ENCODE assay signal across 19 cellular contexts in genomic region chr20:35176132-35176531, GRCh38. TPM values are rescaled to one million over a fixed set of nuclear protein-coding genes. Genes with fewer than 3 reads are reported as not detected.
DNase-seq lines count a peak whose midpoint lies in the region; ATAC-seq, FAIRE-seq and TF ChIP-seq lines count a peak whose summit lies in the region.
"Had no signal": no experiment of that assay in that cellular context is flagged by ENCODE, and none has a peak within 500 bp of the region (broad histone marks: within the 10 kb centered on the region; RNA-seq: fewer than 3 reads in every experiment).

No MANE protein-coding gene starts in this region.

- H3K9me3 Mint-ChIP-seq in chondrocyte (ENCODE audit: low read depth) (no peaks in the 10 kb centered on the region), neural progenitor cell (peaks cover 3% of the 10 kb centered on the region)
- H3K9me3 Mint-ChIP-seq: CD4-positive, alpha-beta T cell had no signal

- no peak overlapping the region for H3K4me3 Mint-ChIP-seq in chondrocyte (ENCODE audit: unreplicated experiment)
- H3K4me3 Mint-ChIP-seq in neural progenitor cell: no peak overlapping the region
- H3K4me3 Mint-ChIP-seq: CD4-positive, alpha-beta T cell had no signal

- H3K4me1 Mint-ChIP-seq in chondrocyte (ENCODE audit: low read depth) (peaks cover 12% of the 10 kb centered on the region), neural progenitor cell (peaks cover 11% of the 10 kb centered on the region)

- TF ChIP-seq RAD21 in HepG2 (CRISPR knock-in tag; IDR thresholded peaks at IDR 0.05): no peak

- H3K27me3 Mint-ChIP-seq in chondrocyte (ENCODE audit: low read depth) (no peaks in the 10 kb centered on the region), neural progenitor cell (ENCODE audit: insufficient read depth, low read depth) (peaks cover 9% of the 10 kb centered on the region)
- H3K27me3 Mint-ChIP-seq: CD4-positive, alpha-beta T cell had no signal

- CTCF ChIA-PET in HepG2 (lab: Yijun Ruan, JAX; ENCODE audit: low intra/inter-chr PET ratio, low total read pairs): no interaction called here

- H2AFZ ChIP-seq in HepG2 (ENCODE audit: low read length) (no peak overlapping the region), neural progenitor cell (replicated peaks) (no peak overlapping the region)
- H2AFZ ChIP-seq: GM23248 had no signal

- intact Hi-C loops in HepG2 (cut with micrococcal nuclease; ENCODE audit: unreplicated experiment) (no loop called here), right lobe of liver (cut with DNase I) (no loop called here)

- POLR2A ChIA-PET in HepG2 (lab: Yijun Ruan, JAX): interaction anchor here (3.7 kb wide), 1 partner anchor 29 kb away, joined by 33 read pairs; the partner anchor contains the start of gene EDEM2

- H3K36me3 Mint-ChIP-seq in chondrocyte (ENCODE audit: low read depth) (no peaks in the 10 kb centered on the region), neural progenitor cell (no peaks in the 10 kb centered on the region)

- H3K4me3 ChIP-seq in HepG2 (replicated peaks in 1 of 3; ENCODE audit: insufficient read depth in 1 of 3, low read depth in 2 of 3, low read length in 3 of 3): no peak overlapping the region
- H3K4me3 ChIP-seq in right lobe of liver: no peak overlapping the region
- H3K4me3 ChIP-seq in neural progenitor cell: no peak overlapping the region
- H3K4me3 ChIP-seq: A549, GM23248 had no signal

- peaks cover 48% of the 10 kb centered on the region for H3K4me1 ChIP-seq in HepG2 (ENCODE audit: insufficient read depth, low read length)
- H3K4me1 ChIP-seq in right lobe of liver: peaks cover 0 to 27% (median 11%) of the 10 kb centered on the region in 4 donors
- H3K4me1 ChIP-seq in neural progenitor cell: peaks cover 8% of the 10 kb centered on the region

- DNase-seq in HepG2 (ENCODE audit: low spot score): no peak
- DNase-seq in right lobe of liver: no peak
- peak; percentile 75 for DNase-seq in chondrocyte (ENCODE audit: low spot score)
- no peak for DNase-seq in neural progenitor cell (ENCODE audit: low spot score)
- no peak for DNase-seq in H4 (ENCODE audit: low spot score)
- DNase-seq in SKM-1 treated with dmso at 0.1 percent for 144 hours (lab: John Stamatoyannopoulos, UW; ENCODE audit: unreplicated experiment): no peak
- no peak for DNase-seq in SHP77 treated with DMSO at 0.1 percent for 48 hours (lab: John Stamatoyannopoulos, UW)
- DNase-seq: AML-193; CD4-positive, alpha-beta T cell; DMS153; DMS79; GDM1; GM23248 had no signal

- ATAC-seq in HepG2: peak; percentile 8; the same call in 2 of the 3 replicates
- no peak for ATAC-seq in right lobe of liver
- ATAC-seq: A549 had no signal

- TF ChIP-seq CTCF in HepG2 (CRISPR knock-in tag; IDR thresholded peaks at IDR 0.05): no peak
- TF ChIP-seq CTCF in right lobe of liver (IDR thresholded peaks at IDR 0.05): no peak
- TF ChIP-seq CTCF in chondrocyte (IDR thresholded peaks at IDR 0.05): no peak
- TF ChIP-seq CTCF in neural progenitor cell (IDR thresholded peaks at IDR 0.05): no peak

- peaks cover 5% of the 10 kb centered on the region for H3F3A ChIP-seq in neural progenitor cell (ENCODE audit: low read depth)

- H3K27ac Mint-ChIP-seq in chondrocyte (ENCODE audit: unreplicated experiment) (no peak overlapping the region), neural progenitor cell (peak overlapping the region; percentile 4)
- H3K27ac Mint-ChIP-seq: CD4-positive, alpha-beta T cell had no signal

- H3K36me3 ChIP-seq in HepG2 (replicated peaks in 1 of 2; ENCODE audit: control insufficient read depth in 1 of 2, insufficient read depth in 2 of 2, low read length in 2 of 2): no peaks in the 10 kb centered on the region
- no peaks in the 10 kb centered on the region for H3K36me3 ChIP-seq in right lobe of liver
- no peaks in the 10 kb centered on the region for H3K36me3 ChIP-seq in neural progenitor cell

- in situ Hi-C loops in HepG2 (cut with HindIII; ENCODE audit: extremely low pct_ligation_motif_present, low pct_unique_long_range_greater_than_20kb): no loop called here

- H4K20me1 ChIP-seq in HepG2 (ENCODE audit: insufficient read depth, low read length) (no peaks in the 10 kb centered on the region), neural progenitor cell (ENCODE audit: low read depth) (no peaks in the 10 kb centered on the region)

- TF ChIP-seq POLR2A in HepG2 (IDR thresholded peaks at IDR 0.05; ENCODE audit: insufficient read depth in 1 of 2, low read depth in 2 of 2, low read length in 2 of 2): no peak
- no peak for TF ChIP-seq POLR2A in right lobe of liver (IDR thresholded peaks at IDR 0.05)

- FAIRE-seq in HepG2 (lab: Jason Lieb, UNC): no peak
- FAIRE-seq: A549, GM12892, GM18507, H54 had no signal

- no peaks in the 10 kb centered on the region for H3K9me3 ChIP-seq in HepG2 (ENCODE audit: low read length)
- no peaks in the 10 kb centered on the region for H3K9me3 ChIP-seq in right lobe of liver
- H3K9me3 ChIP-seq in neural progenitor cell (ENCODE audit: low read depth): no peaks in the 10 kb centered on the region
- H3K9me3 ChIP-seq: A549 had no signal

- H3K4me2 ChIP-seq in HepG2 (ENCODE audit: low read depth, low read length): no peak overlapping the region
- no peak overlapping the region for H3K4me2 ChIP-seq in neural progenitor cell
- H3K4me2 ChIP-seq: A549 had no signal

- H3K27me3 ChIP-seq in HepG2 (ENCODE audit: control insufficient read depth in 1 of 2, insufficient read depth in 2 of 2, low read length in 2 of 2) (no peaks in the 10 kb centered on the region; a peak in 1 of 5 replicates), right lobe of liver (no peaks in the 10 kb centered on the region), neural progenitor cell (no peaks in the 10 kb centered on the region)

- no peak overlapping the region for H3K9ac ChIP-seq in HepG2 (ENCODE audit: insufficient read depth, low read depth, low read length)
- no peak overlapping the region for H3K9ac ChIP-seq in neural progenitor cell
- H3K9ac ChIP-seq: GM23248 had no signal

- H3K27ac ChIP-seq in HepG2 (ENCODE audit: extremely low read length, insufficient read depth, low read length): no peak overlapping the region
- no peak overlapping the region for H3K27ac ChIP-seq in right lobe of liver
- H3K27ac ChIP-seq in neural progenitor cell: no peak overlapping the region
- H3K27ac ChIP-seq: 22Rv1, A549, C4-2B, GM23248 had no signal

- whole genome bisulfite sequencing in HepG2 (ENCODE audit: low lambda C conversion rate): 79% methylated on average over 14 of the region's 14 CpGs
- WGBS in right lobe of liver (ENCODE audit: insufficient coverage, low coverage, low lambda C conversion rate, missing lambda C conversion rate): 96% methylated on average over 10 of the region's 14 CpGs

- TF ChIP-seq EP300 in HepG2 (IDR thresholded peaks at IDR 0.05; ENCODE audit: low read depth in 2 of 2, low read length in 2 of 2): no peak
- no peak for TF ChIP-seq EP300 in HepG2 (CRISPR knock-in tag; IDR thresholded peaks at IDR 0.05; ENCODE audit: borderline replicate concordance)

- no TSS peak for BruUV-seq in HepG2 (replicated peaks; lab: Mats Ljungman, UMichigan)

- H3K79me2 ChIP-seq in HepG2 (ENCODE audit: insufficient read depth, low read length) (no peaks in the 10 kb centered on the region), neural progenitor cell (ENCODE audit: low read depth) (no peaks in the 10 kb centered on the region)

RNA-seq across cellular contexts. Expression of gene PROCR, which starts 4.3 kb away (rescaled TPM):
- 0.63 and 1.4 TPM in 2 replicates for total RNA-seq in HepG2 (2016; rRNA removed; fragmentation: Illumina TruSeq; extraction: Trizol)
- 0.61 and 0.62 TPM in 2 replicates for total RNA-seq in HepG2 (2016; cell fraction: cytosol; rRNA removed; fragmentation: Illumina TruSeq; extraction: Trizol; ENCODE audit: low read depth)
- total RNA-seq in HepG2 (2016; cell fraction: insoluble cytoplasmic fraction; rRNA removed; fragmentation: Illumina TruSeq; extraction: Trizol): 0.54 and 1.5 TPM in 2 replicates
- total RNA-seq in HepG2 (2016; cell fraction: membrane; rRNA removed; fragmentation: Illumina TruSeq; extraction: Trizol): 0.49 and 0.65 TPM in 2 replicates
- total RNA-seq in HepG2 (2016; cell fraction: nucleus; rRNA removed; fragmentation: Illumina TruSeq; extraction: Trizol): 0.87 and 1.2 TPM in 2 replicates
- polyA plus RNA-seq in HepG2 (2011; rRNA removed): 1.7 and 1.9 TPM in 2 replicates
- 1.6 and 2.1 TPM in 2 replicates for polyA plus RNA-seq in HepG2 (2011; cell fraction: cytosol; rRNA removed)
- polyA plus RNA-seq in HepG2 (2011; cell fraction: nucleus; rRNA removed): 1.3 and 1.5 TPM in 2 replicates
- 1.7 and 2.1 TPM in 2 replicates for polyA plus RNA-seq in HepG2 (2012)
- polyA plus RNA-seq in HepG2 (2016; cell fraction: cytosol; fragmentation: Illumina TruSeq; extraction: Trizol; ENCODE audit: low read depth): 0.54 and 0.74 TPM in 2 replicates
- polyA plus RNA-seq in HepG2 (2016; cell fraction: insoluble cytoplasmic fraction; fragmentation: Illumina TruSeq; extraction: Trizol; ENCODE audit: low read depth): 0.36 and 0.46 TPM in 2 replicates
- polyA plus RNA-seq in HepG2 (2016; cell fraction: membrane; fragmentation: Illumina TruSeq; extraction: Trizol; ENCODE audit: low read depth): 0.41 and 0.64 TPM in 2 replicates
- 1.9 and 2.4 TPM in 2 replicates for polyA plus RNA-seq in HepG2 (2016; cell fraction: nucleus; fragmentation: Illumina TruSeq; extraction: Trizol; ENCODE audit: insufficient read depth, low read depth)
- 1.9 and 27.7 TPM in 2 replicates for polyA minus RNA-seq in HepG2 (2011; rRNA and poly(A)+ RNA removed; ENCODE audit: low replicate concordance)
- 0.88 and 1.2 TPM in 2 replicates for polyA minus RNA-seq in HepG2 (2011; cell fraction: cytosol; rRNA and poly(A)+ RNA removed)
- 0.50 TPM in 1 of 2 replicates, not detected in the other for polyA minus RNA-seq in HepG2 (2011; cell fraction: nucleus; rRNA and poly(A)+ RNA removed)
- total RNA-seq in right lobe of liver: 10 to 100 TPM in 1 of 6 experiments, 1 to 10 TPM in 5; 1.4 to 11.0 (median 2.6) TPM
- 2.8 to 5.2 TPM (median 3.5 TPM) in 3 replicates for total RNA-seq in chondrocyte
- total RNA-seq in neural progenitor cell (ENCODE audit: low replicate concordance): 3.1 and 4.6 TPM in 2 replicates
- total RNA-seq in H4 (2014; rRNA removed; shearing (Covaris generic)): 112 and 120 TPM in 2 replicates

RNA-seq across cellular contexts. Expression of gene EDEM2, which starts 29.0 kb away (rescaled TPM):
- total RNA-seq in HepG2 (2016; rRNA removed; fragmentation: Illumina TruSeq; extraction: Trizol) (26.1 and 46.9 TPM in 2 replicates), right lobe of liver (10 to 100 TPM; 20.1 to 28.0 (median 23.9) TPM), chondrocyte (21.0 to 25.5 TPM (median 22.4 TPM) in 3 replicates), neural progenitor cell (ENCODE audit: low replicate concordance) (9.3 and 13.8 TPM in 2 replicates)
- 13.9 and 15.6 TPM in 2 replicates for total RNA-seq in HepG2 (2016; cell fraction: cytosol; rRNA removed; fragmentation: Illumina TruSeq; extraction: Trizol; ENCODE audit: low read depth)
- 25.6 and 48.5 TPM in 2 replicates for total RNA-seq in HepG2 (2016; cell fraction: insoluble cytoplasmic fraction; rRNA removed; fragmentation: Illumina TruSeq; extraction: Trizol)
- 27.6 and 30.5 TPM in 2 replicates for total RNA-seq in HepG2 (2016; cell fraction: membrane; rRNA removed; fragmentation: Illumina TruSeq; extraction: Trizol)
- 36.5 and 40.3 TPM in 2 replicates for total RNA-seq in HepG2 (2016; cell fraction: nucleus; rRNA removed; fragmentation: Illumina TruSeq; extraction: Trizol)
- 33.1 and 35.6 TPM in 2 replicates for polyA plus RNA-seq in HepG2 (2011; rRNA removed)
- 29.4 and 30.1 TPM in 2 replicates for polyA plus RNA-seq in HepG2 (2011; cell fraction: cytosol; rRNA removed)
- polyA plus RNA-seq in HepG2 (2011; cell fraction: nucleus; rRNA removed): 20.5 and 25.0 TPM in 2 replicates
- polyA plus RNA-seq in HepG2 (2012): 28.5 and 32.2 TPM in 2 replicates
- polyA plus RNA-seq in HepG2 (2016; cell fraction: cytosol; fragmentation: Illumina TruSeq; extraction: Trizol; ENCODE audit: low read depth): 14.6 and 16.0 TPM in 2 replicates
- 23.9 and 24.8 TPM in 2 replicates for polyA plus RNA-seq in HepG2 (2016; cell fraction: insoluble cytoplasmic fraction; fragmentation: Illumina TruSeq; extraction: Trizol; ENCODE audit: low read depth)
- polyA plus RNA-seq in HepG2 (2016; cell fraction: membrane; fragmentation: Illumina TruSeq; extraction: Trizol; ENCODE audit: low read depth): 21.0 and 21.5 TPM in 2 replicates
- polyA plus RNA-seq in HepG2 (2016; cell fraction: nucleus; fragmentation: Illumina TruSeq; extraction: Trizol; ENCODE audit: insufficient read depth, low read depth): 57.4 and 60.1 TPM in 2 replicates
- 13.5 and 24.8 TPM in 2 replicates for polyA minus RNA-seq in HepG2 (2011; rRNA and poly(A)+ RNA removed; ENCODE audit: low replicate concordance)
- polyA minus RNA-seq in HepG2 (2011; cell fraction: cytosol; rRNA and poly(A)+ RNA removed): 10.6 and 16.1 TPM in 2 replicates
- polyA minus RNA-seq in HepG2 (2011; cell fraction: nucleus; rRNA and poly(A)+ RNA removed): 5.9 and 9.2 TPM in 2 replicates
- 38.7 and 40.1 TPM in 2 replicates for total RNA-seq in H4 (2014; rRNA removed; shearing (Covaris generic))

RNA-seq across cellular contexts. Expression of gene MMP24, which starts 50.4 kb away (rescaled TPM):
- 0.28 and 0.35 TPM in 2 replicates for total RNA-seq in HepG2 (2016; rRNA removed; fragmentation: Illumina TruSeq; extraction: Trizol)
- total RNA-seq in HepG2 (2016; cell fraction: cytosol; rRNA removed; fragmentation: Illumina TruSeq; extraction: Trizol; ENCODE audit: low read depth): 0.10 and 0.18 TPM in 2 replicates
- total RNA-seq in HepG2 (2016; cell fraction: insoluble cytoplasmic fraction; rRNA removed; fragmentation: Illumina TruSeq; extraction: Trizol): 0.22 and 0.30 TPM in 2 replicates
- total RNA-seq in HepG2 (2016; cell fraction: membrane; rRNA removed; fragmentation: Illumina TruSeq; extraction: Trizol): 0.31 and 0.43 TPM in 2 replicates
- total RNA-seq in HepG2 (2016; cell fraction: nucleus; rRNA removed; fragmentation: Illumina TruSeq; extraction: Trizol): 0.12 and 0.16 TPM in 2 replicates
- 0.29 and 0.43 TPM in 2 replicates for polyA plus RNA-seq in HepG2 (2011; rRNA removed)
- 0.38 and 0.40 TPM in 2 replicates for polyA plus RNA-seq in HepG2 (2011; cell fraction: cytosol; rRNA removed)
- 0.56 and 0.59 TPM in 2 replicates for polyA plus RNA-seq in HepG2 (2011; cell fraction: nucleus; rRNA removed)
- 0.32 and 0.33 TPM in 2 replicates for polyA plus RNA-seq in HepG2 (2012)
- polyA plus RNA-seq in HepG2 (2016; cell fraction: cytosol; fragmentation: Illumina TruSeq; extraction: Trizol; ENCODE audit: low read depth): 0.06 and 0.07 TPM in 2 replicates
- 0.16 and 0.24 TPM in 2 replicates for polyA plus RNA-seq in HepG2 (2016; cell fraction: insoluble cytoplasmic fraction; fragmentation: Illumina TruSeq; extraction: Trizol; ENCODE audit: low read depth)
- 0.21 and 0.23 TPM in 2 replicates for polyA plus RNA-seq in HepG2 (2016; cell fraction: membrane; fragmentation: Illumina TruSeq; extraction: Trizol; ENCODE audit: low read depth)
- 0.23 and 0.37 TPM in 2 replicates for polyA plus RNA-seq in HepG2 (2016; cell fraction: nucleus; fragmentation: Illumina TruSeq; extraction: Trizol; ENCODE audit: insufficient read depth, low read depth)
- 0.54 and 0.76 TPM in 2 replicates for polyA minus RNA-seq in HepG2 (2011; rRNA and poly(A)+ RNA removed; ENCODE audit: low replicate concordance)
- 0.26 TPM in 1 of 2 replicates, not detected in the other for polyA minus RNA-seq in HepG2 (2011; cell fraction: cytosol; rRNA and poly(A)+ RNA removed)
- polyA minus RNA-seq in HepG2 (2011; cell fraction: nucleus; rRNA and poly(A)+ RNA removed): 0.26 and 0.37 TPM in 2 replicates
- total RNA-seq in right lobe of liver: 1 to 10 TPM in 2 of 6 experiments, under 1 TPM in 4; 0.27 to 1.5 (median 0.84) TPM
- 1.1 to 2.6 TPM (median 2.4 TPM) in 3 replicates for total RNA-seq in chondrocyte
- 1.4 and 1.9 TPM in 2 replicates for total RNA-seq in neural progenitor cell (ENCODE audit: low replicate concordance)
- total RNA-seq in H4 (2014; rRNA removed; shearing (Covaris generic)): 0.33 and 0.68 TPM in 2 replicates
- total RNA-seq: CD4-positive, alpha-beta T cell had no signal
